Comparison of ENCODE assay signal across 24 cellular contexts in the genomic region with DNA sequence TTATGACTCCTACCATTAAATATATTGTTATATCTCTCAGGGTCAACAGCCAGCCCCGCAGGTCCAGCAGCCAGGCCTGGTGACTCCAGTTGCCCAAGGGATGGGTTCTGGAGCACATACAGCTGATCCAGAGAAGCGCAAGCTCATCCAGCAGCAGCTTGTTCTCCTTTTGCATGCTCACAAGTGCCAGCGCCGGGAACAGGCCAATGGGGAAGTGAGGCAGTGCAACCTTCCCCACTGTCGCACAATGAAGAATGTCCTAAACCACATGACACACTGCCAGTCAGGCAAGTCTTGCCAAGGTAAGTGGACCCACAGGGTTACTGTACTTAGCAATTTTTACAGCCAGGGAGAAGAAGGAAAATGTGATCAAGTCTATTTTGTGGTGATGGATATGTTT.
DNase-seq lines count a peak whose midpoint lies in the region; ATAC-seq lines count a peak whose summit lies in the region.
"Had no signal": no experiment of that assay in that cellular context is flagged by ENCODE, and none has a peak within 500 bp of the region (broad histone marks: within the 10 kb centered on the region; RNA-seq: fewer than 3 reads in every experiment).

No MANE protein-coding gene starts in this region.

- H3K27me3 Mint-ChIP-seq in activated naive CD8-positive, alpha-beta T cell treated with anti-CD3 and anti-CD28 coated beads, Interleukin-2, amount 50 U/mL, for 24 hours: no peaks in the 10 kb centered on the region
- H3K27me3 Mint-ChIP-seq: progenitor cell of endocrine pancreas had no signal

- H3K4me1 ChIP-seq in HAP-1: no peaks in the 10 kb centered on the region
- H3K4me1 ChIP-seq: testis had no signal

- in situ Hi-C loops in KBM-7 (cut with MboI; ENCODE audit: low pct_unique_long_range_greater_than_20kb, low sequenced_read_pairs): no loop called here
- in situ Hi-C loops in HAP-1 (cut with MboI; ENCODE audit: low sequenced_read_pairs): loop anchor here (25.0 kb wide), 1 partner anchor 510 kb away; no protein-coding TSS in a partner anchor

- no peak for ATAC-seq in activated naive CD8-positive, alpha-beta T cell treated with anti-CD3 and anti-CD28 coated beads, Interleukin-2, amount 50 U/mL, for 24 hours
- no peak for ATAC-seq in HG03139 (IDR thresholded peaks at IDR 0.05; ENCODE audit: unreplicated experiment)
- ATAC-seq: activated CD8-positive, alpha-beta T cell treated with anti-CD3 and anti-CD28 coated beads, Interleukin-2, amount 10 ng/mL, durations not matched to agents 7 days and 5 days; CD8-positive, alpha-beta T cell; stimulated activated effector memory CD8-positive, alpha-beta T cell treated with anti-CD3 and anti-CD28 coated beads, Interleukin-12 subunit alpha, Interleukin-12 subunit beta, amount 100 ng/mL, for 72 hours had no signal

- DNase-seq in CD1c-positive myeloid dendritic cell (ENCODE audit: extremely low spot score) (peak; percentile 65), KBM-7 (peak; percentile 18), medulla oblongata (ENCODE audit: extremely low spot score) (peak; percentile 24), HAP-1 (ENCODE audit: low spot score in 2 of 2) (no peak), AG20443 (ENCODE audit: low spot score) (no peak)
- no peak for DNase-seq in activated naive CD8-positive, alpha-beta T cell treated with anti-CD3 and anti-CD28 coated beads, Interleukin-2, amount 50 U/mL, for 24 hours
- DNase-seq: activated CD4-positive, CD25-positive, alpha-beta regulatory T cell; activated CD8-positive, alpha-beta T cell treated with anti-CD3 and anti-CD28 coated beads, Interleukin-2, amount 10 ng/mL, durations not matched to agents 7 days and 5 days; activated naive CD4-positive, alpha-beta T cell treated with anti-CD3 and anti-CD28 coated beads for 36 hours; CD8-positive, alpha-beta T cell; cerebellar nuclear complex; HCEC 1CT; heart right ventricle; NCI-H1105; NCI-H510A; SK-N-SH; stimulated activated CD4-positive, alpha-beta T cell treated with anti-CD3 and anti-CD28 coated beads, Interleukin-2, amount 100 ng/mL, for 24 hours; T1000; testis had no signal

- H3K4me1 Mint-ChIP-seq in activated naive CD8-positive, alpha-beta T cell treated with anti-CD3 and anti-CD28 coated beads, Interleukin-2, amount 50 U/mL, for 24 hours: peaks cover 3% of the 10 kb centered on the region
- H3K4me1 Mint-ChIP-seq: neural crest cell had no signal

- no peak overlapping the region for H3K4me3 Mint-ChIP-seq in activated naive CD8-positive, alpha-beta T cell treated with anti-CD3 and anti-CD28 coated beads, Interleukin-2, amount 50 U/mL, for 24 hours
- H3K4me3 Mint-ChIP-seq: activated CD8-positive, alpha-beta T cell treated with anti-CD3 and anti-CD28 coated beads, Interleukin-2, amount 10 ng/mL, durations not matched to agents 7 days and 5 days; activated naive CD4-positive, alpha-beta T cell treated with anti-CD3 and anti-CD28 coated beads for 36 hours; CD8-positive, alpha-beta T cell; neural crest cell; stimulated activated effector memory CD8-positive, alpha-beta T cell treated with anti-CD3 and anti-CD28 coated beads, Interleukin-12 subunit alpha, Interleukin-12 subunit beta, amount 100 ng/mL, for 72 hours had no signal

- H3K27me3 ChIP-seq in HAP-1 (ENCODE audit: low read depth): no peaks in the 10 kb centered on the region
- H3K27me3 ChIP-seq: heart right ventricle, testis had no signal

- no peak overlapping the region for H3K4me3 ChIP-seq in HAP-1
- H3K4me3 ChIP-seq: heart right ventricle, skin epidermis, testis had no signal

- H3K9me3 ChIP-seq in HAP-1: no peaks in the 10 kb centered on the region
- H3K9me3 ChIP-seq: heart right ventricle, SK-N-SH, testis had no signal

- peaks cover 40% of the 10 kb centered on the region for H3K36me3 Mint-ChIP-seq in activated naive CD8-positive, alpha-beta T cell treated with anti-CD3 and anti-CD28 coated beads, Interleukin-2, amount 50 U/mL, for 24 hours (ENCODE audit: low read depth)

- peak overlapping the region; percentile 22 for H3K27ac Mint-ChIP-seq in activated naive CD8-positive, alpha-beta T cell treated with anti-CD3 and anti-CD28 coated beads, Interleukin-2, amount 50 U/mL, for 24 hours
- H3K27ac Mint-ChIP-seq: activated CD8-positive, alpha-beta T cell treated with anti-CD3 and anti-CD28 coated beads, Interleukin-2, amount 10 ng/mL, durations not matched to agents 7 days and 5 days; CD8-positive, alpha-beta T cell; progenitor cell of endocrine pancreas; stimulated activated effector memory CD8-positive, alpha-beta T cell treated with anti-CD3 and anti-CD28 coated beads, Interleukin-12 subunit alpha, Interleukin-12 subunit beta, amount 100 ng/mL, for 72 hours had no signal

- H3K9me3 Mint-ChIP-seq in activated naive CD8-positive, alpha-beta T cell treated with anti-CD3 and anti-CD28 coated beads, Interleukin-2, amount 50 U/mL, for 24 hours: no peaks in the 10 kb centered on the region
- H3K9me3 Mint-ChIP-seq: activated naive CD4-positive, alpha-beta T cell treated with anti-CD3 and anti-CD28 coated beads for 36 hours; CD8-positive, alpha-beta T cell; neural crest cell; stimulated activated effector memory CD8-positive, alpha-beta T cell treated with anti-CD3 and anti-CD28 coated beads, Interleukin-12 subunit alpha, Interleukin-12 subunit beta, amount 100 ng/mL, for 72 hours had no signal

- peaks cover 77% of the 10 kb centered on the region for H3K36me3 ChIP-seq in HAP-1 (replicated peaks)

Comparison
In these comparisons a context has a peak if more than half of its experiments do, and no peak if none do; other contexts are left out.
1. DNase-seq: peak in CD1c-positive myeloid dendritic cell (single experiment), KBM-7 (single experiment) and medulla oblongata (single experiment); none in activated naive CD8-positive, alpha-beta T cell treated with anti-CD3 and anti-CD28 coated beads, Interleukin-2, amount 50 U/mL, for 24 hours (single experiment), HAP-1 (0 of 2) and AG20443 (single experiment).